ENCODE assay signal across 24 cellular contexts in the genomic region with DNA sequence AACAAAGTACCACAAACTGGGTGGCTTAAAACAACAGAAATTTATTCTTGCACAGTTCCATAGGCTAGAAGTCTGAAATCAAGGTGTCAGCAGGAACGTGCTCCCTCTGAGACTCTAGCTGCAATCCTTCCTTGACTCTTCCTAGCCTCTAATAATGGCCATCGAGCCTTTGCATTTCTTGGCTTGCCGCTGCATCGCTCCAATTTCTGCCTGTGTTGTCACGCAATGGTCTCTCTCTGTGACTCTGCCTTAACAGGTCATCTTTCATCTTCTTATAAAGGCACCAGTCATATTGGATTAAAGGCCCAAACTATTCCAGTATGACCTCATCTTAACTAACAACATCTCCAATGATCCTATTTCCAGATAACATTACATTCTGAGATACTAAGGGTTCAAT.
"Had no signal": no experiment of that assay in that cellular context is flagged by ENCODE, and none has a peak within 500 bp of the region (broad histone marks: within the 10 kb centered on the region; RNA-seq: fewer than 3 reads in every experiment).

No MANE protein-coding gene starts in this region.

- H3K9me3 ChIP-seq: adrenal gland had no signal

- H3K27ac Mint-ChIP-seq: activated CD8-positive, alpha-beta T cell treated with anti-CD3 and anti-CD28 coated beads, Interleukin-2, amount 10 ng/mL, durations not matched to agents 7 days and 5 days; T-helper 2 cell treated with Interferon-gamma antibody and Interleukin-4, amounts not matched to agents 5 μg/mL and 100 μg/mL, for 36 hours; WTC11 had no signal

- H3K4me1 ChIP-seq: adrenal gland had no signal

- H3K36me3 Mint-ChIP-seq: WTC11 had no signal

- H3K27me3 ChIP-seq: adrenal gland had no signal

- H3K4me1 Mint-ChIP-seq: WTC11 had no signal

- DNase-seq: activated CD4-positive, alpha-beta T cell treated with anti-CD3 and anti-CD28 coated beads for 48 hours; activated CD4-positive, alpha-beta T cell treated with anti-CD3 and anti-CD28 coated beads, Interleukin-2, amount 50 U/mL, for 4 hours; activated CD4-positive, CD25-positive, alpha-beta regulatory T cell treated with anti-CD3 and anti-CD28 coated beads, Interleukin-2, amount 50 U/mL, for 72 hours; activated CD8-positive, alpha-beta memory T cell treated with anti-CD3 and anti-CD28 coated beads, Interleukin-2, amount 50 U/mL, for 48 hours; activated CD8-positive, alpha-beta T cell treated with anti-CD3 and anti-CD28 coated beads, Interleukin-2, amount 10 ng/mL, durations not matched to agents 7 days and 5 days; activated naive CD4-positive, alpha-beta T cell treated with anti-CD3 and anti-CD28 coated beads, Interleukin-2, amount 50 U/mL, for 16 hours; activated naive CD8-positive, alpha-beta T cell treated with anti-CD3 and anti-CD28 coated beads, Interleukin-2, amount 10 ng/mL, durations not matched to agents 7 days and 5 days; activated T-cell treated with anti-CD3 and anti-CD28 coated beads, Interleukin-2, amount 50 U/mL, for 1 hour; adrenal gland; anterior cingulate cortex; cerebellar nuclear complex; NCI-H1092; NCI-H1417; NCI-H2029; NCI-H2107; NCI-H510A treated with DMSO at 0.1 percent for 48 hours; NCI-H69; RPMI8226; SW 1271 had no signal

- ATAC-seq: activated CD8-positive, alpha-beta T cell treated with anti-CD3 and anti-CD28 coated beads, Interleukin-2, amount 10 ng/mL, durations not matched to agents 7 days and 5 days; Panc1; Right ventricle myocardium inferior; WTC11 had no signal

- H3K4me3 ChIP-seq: adrenal gland, SK-N-MC had no signal

- H3K4me3 Mint-ChIP-seq: activated CD8-positive, alpha-beta T cell treated with anti-CD3 and anti-CD28 coated beads, Interleukin-2, amount 10 ng/mL, durations not matched to agents 7 days and 5 days; activated naive CD8-positive, alpha-beta T cell treated with anti-CD3 and anti-CD28 coated beads, Interleukin-2, amount 10 ng/mL, durations not matched to agents 7 days and 5 days; T-helper 2 cell treated with Interferon-gamma antibody and Interleukin-4, amounts not matched to agents 5 μg/mL and 100 μg/mL, for 36 hours; WTC11 had no signal

- H3K9me3 Mint-ChIP-seq: WTC11 had no signal

- H3K27ac ChIP-seq: adrenal gland, SK-N-MC had no signal

- H3K36me3 ChIP-seq: adrenal gland had no signal
